ENCODE assay signal across 2 cellular contexts in the genomic region with DNA sequence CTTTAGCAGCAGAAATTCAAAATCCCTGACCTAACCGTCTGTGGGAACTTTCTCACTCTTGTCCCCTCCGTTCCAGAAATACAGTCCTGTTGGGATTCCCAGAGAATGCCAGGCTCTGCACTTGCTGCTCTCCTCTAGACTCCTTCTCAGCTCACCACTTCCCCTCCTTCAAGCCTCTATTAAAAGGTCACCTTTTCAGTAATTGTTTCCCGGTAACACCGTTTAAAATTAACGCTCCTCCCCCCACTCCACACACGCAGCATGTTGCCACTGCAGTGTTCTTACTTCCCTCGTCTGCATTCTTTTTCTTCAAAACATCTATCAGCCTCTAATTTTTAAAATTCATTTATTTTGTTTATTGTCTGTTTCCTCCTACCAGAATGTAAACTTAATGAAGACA.
TF ChIP-seq lines count a peak whose summit lies in the region.

No MANE protein-coding gene starts in this region.

TF ChIP-seq in GM23338, 12 proteins besides CTCF, POLR2A, EP300 and RAD21:
- TF ChIP-seq NANOG (IDR thresholded peaks at IDR 0.05; ENCODE audit: borderline replicate concordance), result no peak
- TF ChIP-seq JUNB (IDR thresholded peaks at IDR 0.05; ENCODE audit: unreplicated experiment), result no peak
- no peak for TF ChIP-seq POLR2AphosphoS5 (IDR thresholded peaks at IDR 0.05; ENCODE audit: low read depth)
- TF ChIP-seq STAT1 (IDR thresholded peaks at IDR 0.05; ENCODE audit: unreplicated experiment), result no peak
- TF ChIP-seq, protein P1, sequence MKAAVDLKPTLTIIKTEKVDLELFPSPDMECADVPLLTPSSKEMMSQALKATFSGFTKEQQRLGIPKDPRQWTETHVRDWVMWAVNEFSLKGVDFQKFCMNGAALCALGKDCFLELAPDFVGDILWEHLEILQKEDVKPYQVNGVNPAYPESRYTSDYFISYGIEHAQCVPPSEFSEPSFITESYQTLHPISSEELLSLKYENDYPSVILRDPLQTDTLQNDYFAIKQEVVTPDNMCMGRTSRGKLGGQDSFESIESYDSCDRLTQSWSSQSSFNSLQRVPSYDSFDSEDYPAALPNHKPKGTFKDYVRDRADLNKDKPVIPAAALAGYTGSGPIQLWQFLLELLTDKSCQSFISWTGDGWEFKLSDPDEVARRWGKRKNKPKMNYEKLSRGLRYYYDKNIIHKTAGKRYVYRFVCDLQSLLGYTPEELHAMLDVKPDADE (IDR thresholded peaks at IDR 0.05), result no peak
- no peak for TF ChIP-seq EZH2phosphoT487 (IDR thresholded peaks at IDR 0.05; ENCODE audit: unreplicated experiment)
TF ChIP-seq in GM23338: peak in this region for 0.

TF ChIP-seq in H1, 55 proteins besides CTCF, POLR2A, EP300 and RAD21:
- no peak for TF ChIP-seq HDAC2 (IDR thresholded peaks at IDR 0.05; ENCODE audit: borderline replicate concordance in 1 of 2, low read depth in 2 of 2, low read length in 2 of 2)
- TF ChIP-seq SIX5 (IDR thresholded peaks at IDR 0.05; ENCODE audit: low read depth, low read length), result no peak
- TF ChIP-seq, protein P2, sequence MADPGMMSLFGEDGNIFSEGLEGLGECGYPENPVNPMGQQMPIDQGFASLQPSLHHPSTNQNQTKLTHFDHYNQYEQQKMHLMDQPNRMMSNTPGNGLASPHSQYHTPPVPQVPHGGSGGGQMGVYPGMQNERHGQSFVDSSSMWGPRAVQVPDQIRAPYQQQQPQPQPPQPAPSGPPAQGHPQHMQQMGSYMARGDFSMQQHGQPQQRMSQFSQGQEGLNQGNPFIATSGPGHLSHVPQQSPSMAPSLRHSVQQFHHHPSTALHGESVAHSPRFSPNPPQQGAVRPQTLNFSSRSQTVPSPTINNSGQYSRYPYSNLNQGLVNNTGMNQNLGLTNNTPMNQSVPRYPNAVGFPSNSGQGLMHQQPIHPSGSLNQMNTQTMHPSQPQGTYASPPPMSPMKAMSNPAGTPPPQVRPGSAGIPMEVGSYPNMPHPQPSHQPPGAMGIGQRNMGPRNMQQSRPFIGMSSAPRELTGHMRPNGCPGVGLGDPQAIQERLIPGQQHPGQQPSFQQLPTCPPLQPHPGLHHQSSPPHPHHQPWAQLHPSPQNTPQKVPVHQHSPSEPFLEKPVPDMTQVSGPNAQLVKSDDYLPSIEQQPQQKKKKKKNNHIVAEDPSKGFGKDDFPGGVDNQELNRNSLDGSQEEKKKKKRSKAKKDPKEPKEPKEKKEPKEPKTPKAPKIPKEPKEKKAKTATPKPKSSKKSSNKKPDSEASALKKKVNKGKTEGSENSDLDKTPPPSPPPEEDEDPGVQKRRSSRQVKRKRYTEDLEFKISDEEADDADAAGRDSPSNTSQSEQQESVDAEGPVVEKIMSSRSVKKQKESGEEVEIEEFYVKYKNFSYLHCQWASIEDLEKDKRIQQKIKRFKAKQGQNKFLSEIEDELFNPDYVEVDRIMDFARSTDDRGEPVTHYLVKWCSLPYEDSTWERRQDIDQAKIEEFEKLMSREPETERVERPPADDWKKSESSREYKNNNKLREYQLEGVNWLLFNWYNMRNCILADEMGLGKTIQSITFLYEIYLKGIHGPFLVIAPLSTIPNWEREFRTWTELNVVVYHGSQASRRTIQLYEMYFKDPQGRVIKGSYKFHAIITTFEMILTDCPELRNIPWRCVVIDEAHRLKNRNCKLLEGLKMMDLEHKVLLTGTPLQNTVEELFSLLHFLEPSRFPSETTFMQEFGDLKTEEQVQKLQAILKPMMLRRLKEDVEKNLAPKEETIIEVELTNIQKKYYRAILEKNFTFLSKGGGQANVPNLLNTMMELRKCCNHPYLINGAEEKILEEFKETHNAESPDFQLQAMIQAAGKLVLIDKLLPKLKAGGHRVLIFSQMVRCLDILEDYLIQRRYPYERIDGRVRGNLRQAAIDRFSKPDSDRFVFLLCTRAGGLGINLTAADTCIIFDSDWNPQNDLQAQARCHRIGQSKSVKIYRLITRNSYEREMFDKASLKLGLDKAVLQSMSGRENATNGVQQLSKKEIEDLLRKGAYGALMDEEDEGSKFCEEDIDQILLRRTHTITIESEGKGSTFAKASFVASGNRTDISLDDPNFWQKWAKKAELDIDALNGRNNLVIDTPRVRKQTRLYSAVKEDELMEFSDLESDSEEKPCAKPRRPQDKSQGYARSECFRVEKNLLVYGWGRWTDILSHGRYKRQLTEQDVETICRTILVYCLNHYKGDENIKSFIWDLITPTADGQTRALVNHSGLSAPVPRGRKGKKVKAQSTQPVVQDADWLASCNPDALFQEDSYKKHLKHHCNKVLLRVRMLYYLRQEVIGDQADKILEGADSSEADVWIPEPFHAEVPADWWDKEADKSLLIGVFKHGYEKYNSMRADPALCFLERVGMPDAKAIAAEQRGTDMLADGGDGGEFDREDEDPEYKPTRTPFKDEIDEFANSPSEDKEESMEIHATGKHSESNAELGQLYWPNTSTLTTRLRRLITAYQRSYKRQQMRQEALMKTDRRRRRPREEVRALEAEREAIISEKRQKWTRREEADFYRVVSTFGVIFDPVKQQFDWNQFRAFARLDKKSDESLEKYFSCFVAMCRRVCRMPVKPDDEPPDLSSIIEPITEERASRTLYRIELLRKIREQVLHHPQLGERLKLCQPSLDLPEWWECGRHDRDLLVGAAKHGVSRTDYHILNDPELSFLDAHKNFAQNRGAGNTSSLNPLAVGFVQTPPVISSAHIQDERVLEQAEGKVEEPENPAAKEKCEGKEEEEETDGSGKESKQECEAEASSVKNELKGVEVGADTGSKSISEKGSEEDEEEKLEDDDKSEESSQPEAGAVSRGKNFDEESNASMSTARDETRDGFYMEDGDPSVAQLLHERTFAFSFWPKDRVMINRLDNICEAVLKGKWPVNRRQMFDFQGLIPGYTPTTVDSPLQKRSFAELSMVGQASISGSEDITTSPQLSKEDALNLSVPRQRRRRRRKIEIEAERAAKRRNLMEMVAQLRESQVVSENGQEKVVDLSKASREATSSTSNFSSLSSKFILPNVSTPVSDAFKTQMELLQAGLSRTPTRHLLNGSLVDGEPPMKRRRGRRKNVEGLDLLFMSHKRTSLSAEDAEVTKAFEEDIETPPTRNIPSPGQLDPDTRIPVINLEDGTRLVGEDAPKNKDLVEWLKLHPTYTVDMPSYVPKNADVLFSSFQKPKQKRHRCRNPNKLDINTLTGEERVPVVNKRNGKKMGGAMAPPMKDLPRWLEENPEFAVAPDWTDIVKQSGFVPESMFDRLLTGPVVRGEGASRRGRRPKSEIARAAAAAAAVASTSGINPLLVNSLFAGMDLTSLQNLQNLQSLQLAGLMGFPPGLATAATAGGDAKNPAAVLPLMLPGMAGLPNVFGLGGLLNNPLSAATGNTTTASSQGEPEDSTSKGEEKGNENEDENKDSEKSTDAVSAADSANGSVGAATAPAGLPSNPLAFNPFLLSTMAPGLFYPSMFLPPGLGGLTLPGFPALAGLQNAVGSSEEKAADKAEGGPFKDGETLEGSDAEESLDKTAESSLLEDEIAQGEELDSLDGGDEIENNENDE (IDR thresholded peaks at IDR 0.05; ENCODE audit: insufficient replicate concordance, low read length), result no peak
- TF ChIP-seq EGR1 (IDR thresholded peaks at IDR 0.05; ENCODE audit: borderline replicate concordance, low read depth, low read length), result no peak
- no peak for TF ChIP-seq RXRA (IDR thresholded peaks at IDR 0.05; ENCODE audit: insufficient read depth, low read depth, low read length)
- no peak for TF ChIP-seq MAFK (IDR thresholded peaks at IDR 0.05; ENCODE audit: low read depth, low read length)
- TF ChIP-seq CHD2 (IDR thresholded peaks at IDR 0.05; ENCODE audit: low read length), result no peak
- no peak for TF ChIP-seq TEAD4 (IDR thresholded peaks at IDR 0.05; ENCODE audit: low read depth, low read length)
- no peak for TF ChIP-seq SRF (IDR thresholded peaks at IDR 0.05; ENCODE audit: low read depth, low read length)
- TF ChIP-seq KDM4A (IDR thresholded peaks at IDR 0.05; ENCODE audit: low read depth, low read length, severe bottlenecking), result no peak
- no peak for TF ChIP-seq JUN (IDR thresholded peaks at IDR 0.05; ENCODE audit: low read depth, low read length)
- TF ChIP-seq, protein P3, sequence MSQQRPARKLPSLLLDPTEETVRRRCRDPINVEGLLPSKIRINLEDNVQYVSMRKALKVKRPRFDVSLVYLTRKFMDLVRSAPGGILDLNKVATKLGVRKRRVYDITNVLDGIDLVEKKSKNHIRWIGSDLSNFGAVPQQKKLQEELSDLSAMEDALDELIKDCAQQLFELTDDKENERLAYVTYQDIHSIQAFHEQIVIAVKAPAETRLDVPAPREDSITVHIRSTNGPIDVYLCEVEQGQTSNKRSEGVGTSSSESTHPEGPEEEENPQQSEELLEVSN (IDR thresholded peaks at IDR 0.05), result no peak
- no peak for TF ChIP-seq PHF8 (conservative IDR thresholded peaks at IDR 0.05; ENCODE audit: low read depth, low read length)
- TF ChIP-seq ASH2L (IDR thresholded peaks at IDR 0.05; ENCODE audit: low read length), result no peak
- no peak for TF ChIP-seq RBBP5 (IDR thresholded peaks at IDR 0.05; ENCODE audit: borderline replicate concordance, low read depth, low read length)
- no peak for TF ChIP-seq BCL11A (IDR thresholded peaks at IDR 0.05; ENCODE audit: low read depth in 2 of 2, low read length in 2 of 2)
- no peak for TF ChIP-seq POU5F1 (IDR thresholded peaks at IDR 0.05; ENCODE audit: low read depth, low read length)
